In the genomic region with DNA sequence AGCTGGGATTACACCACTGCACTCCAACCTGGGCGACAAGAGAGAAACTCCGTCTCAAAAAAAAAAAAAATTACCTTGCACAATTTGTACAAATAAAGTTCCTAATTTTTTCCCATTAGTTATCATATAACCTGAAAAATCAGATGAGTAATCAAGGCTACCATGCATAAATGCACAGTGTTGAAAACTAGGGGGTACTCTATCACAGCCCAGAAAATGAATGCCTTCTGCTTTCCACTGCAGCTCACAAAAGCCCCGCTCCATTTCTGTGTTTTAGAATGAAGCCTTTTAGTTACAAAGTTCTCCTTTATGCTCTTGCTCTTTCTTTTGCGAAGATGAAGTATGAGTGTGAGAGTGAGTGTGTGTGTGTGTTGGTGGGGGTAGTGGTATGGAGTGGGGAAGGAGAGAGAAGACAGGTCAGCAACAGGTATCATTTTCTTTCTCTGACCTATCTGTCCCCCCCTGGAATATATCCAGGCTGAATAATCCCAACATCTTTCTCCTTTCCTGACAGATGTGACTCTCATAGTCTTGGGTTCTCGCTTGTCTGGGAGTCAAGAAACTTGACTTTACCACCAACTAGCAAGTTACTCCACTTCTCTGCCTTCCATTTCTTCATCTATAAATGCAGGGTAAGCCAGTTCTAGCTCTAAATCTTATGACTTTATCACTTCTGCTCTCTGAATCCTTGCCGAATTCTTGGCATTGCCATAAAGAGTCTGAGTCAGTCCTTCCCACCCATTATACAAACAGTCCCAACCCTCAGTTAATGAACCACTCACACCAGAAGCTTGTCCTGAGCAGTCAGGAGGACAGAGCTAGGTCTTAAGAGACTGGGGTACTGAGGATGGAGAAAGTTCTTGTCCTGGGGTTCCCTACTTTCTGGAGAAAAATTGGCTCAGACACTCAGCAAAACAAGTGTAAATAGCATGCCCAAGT, we compare ENCODE assay signal across 1 cellular context.
TF ChIP-seq lines count a peak whose summit lies in the region.

No MANE protein-coding gene starts in this region.

TF ChIP-seq in HCT116, 20 proteins besides CTCF, POLR2A, EP300 and RAD21 (continued from another document):
- 0 out of 2 replicates have a peak, but pooled peaks have one; percentile 6 for TF ChIP-seq MAX (IDR thresholded peaks at IDR 0.05)
- TF ChIP-seq EZH2 (IDR thresholded peaks at IDR 0.05) = no peak
- TF ChIP-seq ZFX (IDR thresholded peaks at IDR 0.05) = no peak
- no peak for TF ChIP-seq YY1 (IDR thresholded peaks at IDR 0.05; ENCODE audit: extremely low read depth, insufficient replicate concordance, low read depth, low read length)
- TF ChIP-seq JUND (IDR thresholded peaks at IDR 0.05) = peak; percentile 29; the same call in 1 of the 2 replicates
